ENCODE assay signal across 8 cellular contexts in genomic region chr18:59070181-59070912, GRCh38.
DNase-seq lines count a peak whose midpoint lies in the region; ATAC-seq, FAIRE-seq and TF ChIP-seq lines count a peak whose summit lies in the region.

No MANE protein-coding gene starts in this region.

- no peak overlapping the region for H3K27ac ChIP-seq in Peyer's patch

- H3K4me1 ChIP-seq in Peyer's patch, result no peaks in the 10 kb centered on the region

- H3K4me3 ChIP-seq in Peyer's patch (no peak overlapping the region), fibroblast of pulmonary artery (replicated peaks; ENCODE audit: low read depth, low read length) (no peak overlapping the region)

- ATAC-seq in GM19452 (IDR thresholded peaks at IDR 0.05; ENCODE audit: unreplicated experiment), result peak; percentile 71
- ATAC-seq in activated T-cell treated with anti-CD3 and anti-CD28 coated beads, Interleukin-2, amount 50 U/mL, for 4 hours, result peak; percentile 87 to 88
- peak; percentile 85 for ATAC-seq in stimulated activated naive CD8-positive, alpha-beta T cell treated with anti-CD3 and anti-CD28 coated beads, Interleukin-15, amount 100 ng/mL, for 72 hours

- H3K4me1 Mint-ChIP-seq in CD14-positive monocyte, result peaks cover 3% of the 10 kb centered on the region
- H3K4me1 Mint-ChIP-seq in activated T-cell treated with anti-CD3 and anti-CD28 coated beads, Interleukin-2, amount 50 U/mL, for 4 hours (ENCODE audit: low read depth), result no peaks in the 10 kb centered on the region
- no peaks in the 10 kb centered on the region for H3K4me1 Mint-ChIP-seq in neural crest cell
- no peaks in the 10 kb centered on the region for H3K4me1 Mint-ChIP-seq in stimulated activated naive CD8-positive, alpha-beta T cell treated with anti-CD3 and anti-CD28 coated beads, Interleukin-15, amount 100 ng/mL, for 72 hours

- H3K36me3 ChIP-seq in Peyer's patch, result no peaks in the 10 kb centered on the region

- H3K36me3 Mint-ChIP-seq in CD14-positive monocyte, result no peaks in the 10 kb centered on the region
- no peaks in the 10 kb centered on the region for H3K36me3 Mint-ChIP-seq in activated T-cell treated with anti-CD3 and anti-CD28 coated beads, Interleukin-2, amount 50 U/mL, for 4 hours (ENCODE audit: insufficient read depth)
- no peaks in the 10 kb centered on the region for H3K36me3 Mint-ChIP-seq in neural crest cell (ENCODE audit: low read depth)

- H3K27ac Mint-ChIP-seq in CD14-positive monocyte, result no peak overlapping the region
- no peak overlapping the region for H3K27ac Mint-ChIP-seq in neural crest cell (ENCODE audit: unreplicated experiment)
- H3K27ac Mint-ChIP-seq in stimulated activated naive CD8-positive, alpha-beta T cell treated with anti-CD3 and anti-CD28 coated beads, Interleukin-15, amount 100 ng/mL, for 72 hours, result no peak overlapping the region

- intact Hi-C loops in CD14-positive monocyte (cut with micrococcal nuclease), result no loop called here

- TF ChIP-seq CTCF in CD14-positive monocyte (IDR thresholded peaks at IDR 0.05) (peak; percentile 91), Peyer's patch (IDR thresholded peaks at IDR 0.05) (peak; percentile 50 to 82 (median 76)), fibroblast of pulmonary artery (IDR thresholded peaks at IDR 0.05; ENCODE audit: low read length, missing control alignments) (peak; percentile 92), neural crest cell (conservative IDR thresholded peaks at IDR 0.05) (peak; percentile 89)

- H3K27me3 ChIP-seq in Peyer's patch, result no peaks in the 10 kb centered on the region

- H3K4me3 Mint-ChIP-seq in CD14-positive monocyte (no peak overlapping the region), neural crest cell (no peak overlapping the region)
- H3K4me3 Mint-ChIP-seq in activated T-cell treated with anti-CD3 and anti-CD28 coated beads, Interleukin-2, amount 50 U/mL, for 4 hours, result no peak overlapping the region
- H3K4me3 Mint-ChIP-seq in stimulated activated naive CD8-positive, alpha-beta T cell treated with anti-CD3 and anti-CD28 coated beads, Interleukin-15, amount 100 ng/mL, for 72 hours, result no peak overlapping the region

- no peaks in the 10 kb centered on the region for H3K9me3 ChIP-seq in Peyer's patch

- TF ChIP-seq POLR2A in Peyer's patch (IDR thresholded peaks at IDR 0.05), result no peak

- H3K9me3 Mint-ChIP-seq in CD14-positive monocyte (no peaks in the 10 kb centered on the region), neural crest cell (no peaks in the 10 kb centered on the region)
- H3K9me3 Mint-ChIP-seq in activated T-cell treated with anti-CD3 and anti-CD28 coated beads, Interleukin-2, amount 50 U/mL, for 4 hours, result no peaks in the 10 kb centered on the region
- H3K9me3 Mint-ChIP-seq in stimulated activated naive CD8-positive, alpha-beta T cell treated with anti-CD3 and anti-CD28 coated beads, Interleukin-15, amount 100 ng/mL, for 72 hours, result no peaks in the 10 kb centered on the region

- peak; percentile 79 for FAIRE-seq in HTR-8/SVneo (lab: Jason Lieb, UNC)

- DNase-seq in CD14-positive monocyte (ENCODE audit: low spot score), result peak; percentile 58
- DNase-seq in HTR-8/SVneo (ENCODE audit: insufficient read length, low spot score), result peak; percentile 80
- DNase-seq in Peyer's patch, result peak; percentile 78 to 95 (median 82)
- peak; percentile 74 for DNase-seq in activated T-cell treated with anti-CD3 and anti-CD28 coated beads, Interleukin-2, amount 50 U/mL, for 4 hours
- peak; percentile 82 for DNase-seq in fibroblast of pulmonary artery (ENCODE audit: low read depth)
- DNase-seq in neural crest cell (ENCODE audit: low read depth, low spot score), result peak; percentile 96
- peak; percentile 71 to 75 for DNase-seq in stimulated activated naive CD8-positive, alpha-beta T cell treated with anti-CD3 and anti-CD28 coated beads, Interleukin-15, amount 100 ng/mL, for 72 hours

- H3K27me3 Mint-ChIP-seq in CD14-positive monocyte (ENCODE audit: low read depth in 3 of 3) (peaks cover 1 to 6% (median 4%) of the 10 kb centered on the region in 3 donors), neural crest cell (ENCODE audit: low read depth) (no peaks in the 10 kb centered on the region)
- H3K27me3 Mint-ChIP-seq in activated T-cell treated with anti-CD3 and anti-CD28 coated beads, Interleukin-2, amount 50 U/mL, for 4 hours (ENCODE audit: low read depth), result peaks cover 1% of the 10 kb centered on the region
- peaks cover 11% of the 10 kb centered on the region for H3K27me3 Mint-ChIP-seq in stimulated activated naive CD8-positive, alpha-beta T cell treated with anti-CD3 and anti-CD28 coated beads, Interleukin-15, amount 100 ng/mL, for 72 hours
